In genomic region chr1:246573481-246573880, GRCh38 we compare ENCODE assay signal across 12 cellular contexts. TPM values are rescaled to one million over a fixed set of nuclear protein-coding genes. Genes with fewer than 3 reads are reported as not detected.
A peak's percentile ranks its signal among the peaks of the same experiment; 100 is the strongest.
DNase-seq lines count a peak whose midpoint lies in the region; ATAC-seq and TF ChIP-seq lines count a peak whose summit lies in the region.
"Had no signal": no experiment of that assay in that cellular context is flagged by ENCODE, and none has a peak within 500 bp of the region (broad histone marks: within the 10 kb centered on the region; RNA-seq: fewer than 3 reads in every experiment).

No MANE protein-coding gene starts in this region.

- peak overlapping the region; percentile 65 for H3K4me2 ChIP-seq in Loucy (ENCODE audit: low read depth, low read length, poor library complexity, severe bottlenecking)

- no peak for DNase-seq in CD4-positive, alpha-beta memory T cell
- no peak for DNase-seq in activated naive CD4-positive, alpha-beta T cell treated with anti-CD3 and anti-CD28 coated beads, Interleukin-2, amount 50 U/mL, for 72 hours (ENCODE audit: low spot score in 2 of 2)
- DNase-seq in naive thymus-derived CD8-positive, alpha-beta T cell, result no peak
- DNase-seq in NAMALWA (ENCODE audit: low spot score) (no peak), UCSD-AML1 (lab: John Stamatoyannopoulos, UW; ENCODE audit: unreplicated experiment) (no peak), COLO668 (lab: John Stamatoyannopoulos, UW; ENCODE audit: unreplicated experiment) (no peak)
- DNase-seq: activated CD4-positive, CD25-positive, alpha-beta regulatory T cell; DMS 273 treated with DMSO at 0.1 percent for 48 hours; NCI-H2081 had no signal

- H3K79me2 ChIP-seq in Loucy (ENCODE audit: insufficient read depth, low read length), result peaks cover 82% of the 10 kb centered on the region

- CTCF ChIA-PET in CD4-positive, alpha-beta memory T cell (lab: Charles Lee; ENCODE audit: partially characterized antibody), result interaction anchor here (1.0 to 1.6 kb wide), 4 partner anchors 27 to 75 kb away, joined by 3 to 4 read pairs (median 3); no protein-coding TSS in a partner anchor

- POLR2A ChIA-PET in CD4-positive, alpha-beta memory T cell (lab: Charles Lee; ENCODE audit: partially characterized antibody), result interaction anchor here (1.2 to 1.5 kb wide), 3 partner anchors 30 to 79 kb away, joined by 3 to 4 read pairs (median 3); partner anchors contain the start of gene SMYD3
- POLR2A ChIA-PET in naive thymus-derived CD8-positive, alpha-beta T cell (lab: Charles Lee), result no interaction called here

- H3K36me3 ChIP-seq in CD4-positive, alpha-beta memory T cell (ENCODE audit: insufficient read depth, low read length), result no peaks in the 10 kb centered on the region
- H3K36me3 ChIP-seq in Loucy (ENCODE audit: insufficient read depth, low read length), result no peaks in the 10 kb centered on the region

- peaks cover 16% of the 10 kb centered on the region for H3F3A ChIP-seq in Loucy (ENCODE audit: low read depth)

- ATAC-seq in activated naive CD4-positive, alpha-beta T cell treated with anti-CD3 and anti-CD28 coated beads, Interleukin-2, amount 50 U/mL, for 72 hours, result no peak
- no peak for ATAC-seq in naive thymus-derived CD8-positive, alpha-beta T cell
- no peak for ATAC-seq in GM18519 (IDR thresholded peaks at IDR 0.05; ENCODE audit: low FRiP score, unreplicated experiment)

- peaks cover 84% of the 10 kb centered on the region for H3K4me1 ChIP-seq in CD4-positive, alpha-beta memory T cell (ENCODE audit: insufficient read depth, low read length)
- H3K4me1 ChIP-seq in Loucy (ENCODE audit: insufficient read depth, low read length, poor library complexity, severe bottlenecking), result peaks cover 63% of the 10 kb centered on the region

- H3K4me3 Mint-ChIP-seq in CD4-positive, alpha-beta memory T cell, result peak overlapping the region in 6 of 8 donors; percentile 15 to 75 (median 60)
- H3K4me3 Mint-ChIP-seq in naive thymus-derived CD8-positive, alpha-beta T cell, result peak overlapping the region; percentile 14 to 75 (median 66)
- H3K4me3 Mint-ChIP-seq: nephron had no signal

- no peak overlapping the region for H3K27ac ChIP-seq in CD4-positive, alpha-beta memory T cell (ENCODE audit: low read depth, low read length)

- H3K4me1 Mint-ChIP-seq in CD4-positive, alpha-beta memory T cell, result peaks cover 43 to 78% (median 57%) of the 10 kb centered on the region in 4 donors
- peaks cover 30 to 84% (median 62%) of the 10 kb centered on the region in 4 donors for H3K4me1 Mint-ChIP-seq in naive thymus-derived CD8-positive, alpha-beta T cell

- peaks cover 3% of the 10 kb centered on the region for H4K20me1 ChIP-seq in Loucy (ENCODE audit: insufficient read depth, low read length, poor library complexity, severe bottlenecking)

- no peak overlapping the region for H2AFZ ChIP-seq in Loucy (ENCODE audit: low read length)

- no peaks in the 10 kb centered on the region for H3K9me3 ChIP-seq in CD4-positive, alpha-beta memory T cell (ENCODE audit: control insufficient read depth in 1 of 2, low read length in 2 of 2)
- no peaks in the 10 kb centered on the region for H3K9me3 ChIP-seq in Loucy (ENCODE audit: insufficient read depth, low read depth, low read length)

- H3K9me3 Mint-ChIP-seq in CD4-positive, alpha-beta memory T cell, result peaks cover 0 to 3% (median 0%) of the 10 kb centered on the region in 8 donors
- no peaks in the 10 kb centered on the region for H3K9me3 Mint-ChIP-seq in activated naive CD4-positive, alpha-beta T cell treated with anti-CD3 and anti-CD28 coated beads, Interleukin-2, amount 50 U/mL, for 72 hours
- no peaks in the 10 kb centered on the region for H3K9me3 Mint-ChIP-seq in naive thymus-derived CD8-positive, alpha-beta T cell
- H3K9me3 Mint-ChIP-seq: nephron had no signal

- H3K9me2 ChIP-seq in Loucy (replicated peaks; ENCODE audit: low read depth, low read length), result no peaks in the 10 kb centered on the region

- peak overlapping the region; percentile 23 to 89 (median 73) for H3K27ac Mint-ChIP-seq in CD4-positive, alpha-beta memory T cell
- peak overlapping the region; percentile 61 to 65 for H3K27ac Mint-ChIP-seq in activated naive CD4-positive, alpha-beta T cell treated with anti-CD3 and anti-CD28 coated beads, Interleukin-2, amount 50 U/mL, for 72 hours
- H3K27ac Mint-ChIP-seq in naive thymus-derived CD8-positive, alpha-beta T cell, result peak overlapping the region; percentile 26 to 97 (median 89)
- H3K27ac Mint-ChIP-seq: nephron had no signal

- H3K27me3 ChIP-seq in CD4-positive, alpha-beta memory T cell (ENCODE audit: insufficient read depth, low read length), result no peaks in the 10 kb centered on the region
- H3K27me3 ChIP-seq in Loucy (ENCODE audit: insufficient read depth, low read length, poor library complexity, severe bottlenecking), result no peaks in the 10 kb centered on the region

- intact Hi-C loops in CD4-positive, alpha-beta memory T cell (cut with micrococcal nuclease), result no loop called here

- no peaks in the 10 kb centered on the region for H3K27me3 Mint-ChIP-seq in CD4-positive, alpha-beta memory T cell
- H3K27me3 Mint-ChIP-seq in naive thymus-derived CD8-positive, alpha-beta T cell, result no peaks in the 10 kb centered on the region

- no peak overlapping the region for H3K4me3 ChIP-seq in CD4-positive, alpha-beta memory T cell (ENCODE audit: low read length in 2 of 2)
- H3K4me3 ChIP-seq in Loucy (ENCODE audit: low read length, poor library complexity, severe bottlenecking), result peak overlapping the region; percentile 49

- TF ChIP-seq CTCF in Loucy (conservative IDR thresholded peaks at IDR 0.05; ENCODE audit: low read length), result no peak

- peaks cover 22 to 28% of the 10 kb centered on the region in 2 donors for H3K36me3 Mint-ChIP-seq in CD4-positive, alpha-beta memory T cell
- peaks cover 5 to 16% of the 10 kb centered on the region in 2 donors for H3K36me3 Mint-ChIP-seq in activated naive CD4-positive, alpha-beta T cell treated with anti-CD3 and anti-CD28 coated beads, Interleukin-2, amount 50 U/mL, for 72 hours
- H3K36me3 Mint-ChIP-seq in naive thymus-derived CD8-positive, alpha-beta T cell, result peaks cover 0 to 11% (median 3%) of the 10 kb centered on the region in 3 donors

- H3K9ac ChIP-seq in Loucy (ENCODE audit: low read depth, low read length, poor library complexity, severe bottlenecking), result peak overlapping the region; percentile 29

RNA-seq across cellular contexts. Expression of gene CNST, which starts 7.2 kb away (rescaled TPM):
- 100 to 1,000 TPM in 1 of 2 experiments, 10 to 100 TPM in 1; 97.8 to 103 TPM for total RNA-seq in CD4-positive, alpha-beta memory T cell
- polyA plus RNA-seq in CD4-positive, alpha-beta memory T cell, result 10 to 100 TPM; 36.2 to 58.3 TPM
- 10 to 100 TPM; 27.2 to 40.7 TPM for total RNA-seq in activated naive CD4-positive, alpha-beta T cell treated with anti-CD3 and anti-CD28 coated beads, Interleukin-2, amount 50 U/mL, for 72 hours
- 10 to 100 TPM; 79.8 to 88.6 TPM for total RNA-seq in naive thymus-derived CD8-positive, alpha-beta T cell
- polyA plus RNA-seq in naive thymus-derived CD8-positive, alpha-beta T cell, result 10 to 100 TPM; 32.0 to 48.3 (median 37.6) TPM

RNA-seq across cellular contexts. Expression of gene TFB2M, which starts 7.4 kb away (rescaled TPM):
- 1 to 10 TPM; 8.8 to 9.6 TPM for total RNA-seq in CD4-positive, alpha-beta memory T cell
- 10 to 100 TPM; 16.4 to 29.0 TPM for polyA plus RNA-seq in CD4-positive, alpha-beta memory T cell
- total RNA-seq in activated naive CD4-positive, alpha-beta T cell treated with anti-CD3 and anti-CD28 coated beads, Interleukin-2, amount 50 U/mL, for 72 hours, result 10 to 100 TPM; 11.9 to 17.6 TPM
- 10 to 100 TPM; 12.0 to 12.2 TPM for total RNA-seq in naive thymus-derived CD8-positive, alpha-beta T cell
- polyA plus RNA-seq in naive thymus-derived CD8-positive, alpha-beta T cell, result 10 to 100 TPM; 17.8 to 20.8 (median 19.3) TPM
